ENCODE assay signal across 36 cellular contexts in the genomic region with DNA sequence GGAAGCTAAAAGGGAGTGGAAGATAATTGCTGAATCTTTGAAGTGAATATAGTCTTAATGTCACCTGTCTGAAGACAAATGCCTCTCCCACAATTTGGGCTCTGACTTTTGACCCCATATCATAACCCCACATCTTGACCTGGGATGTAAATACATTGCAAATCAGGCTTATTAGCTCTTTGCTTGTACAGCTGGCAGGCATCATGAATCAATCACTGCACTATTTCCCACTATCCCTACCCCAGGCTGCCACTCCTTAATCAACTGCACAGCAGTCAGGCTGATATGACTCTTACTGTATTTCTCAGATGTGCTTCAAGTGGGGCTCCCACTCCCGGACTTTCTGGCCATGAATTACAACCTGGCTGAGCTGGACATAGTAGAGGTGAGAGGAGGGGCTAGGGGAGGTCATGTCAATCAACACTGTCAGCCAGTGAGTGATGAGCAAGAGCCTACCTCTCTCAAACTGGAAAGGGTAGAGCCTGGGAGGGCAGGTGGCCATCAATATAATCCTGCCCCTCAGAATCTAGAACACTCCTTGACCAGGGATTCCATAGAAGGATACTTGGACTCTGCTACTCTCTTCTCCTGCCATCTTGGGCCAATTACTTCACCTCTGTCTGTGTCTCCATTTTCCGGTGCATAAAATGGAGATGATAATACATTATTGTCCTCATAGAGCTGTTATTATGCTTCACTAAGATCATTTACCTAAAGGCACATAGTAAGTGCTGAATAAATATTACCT. TPM values are rescaled to one million over a fixed set of nuclear protein-coding genes. Genes with fewer than 3 reads are reported as not detected.
"Had no signal": no experiment of that assay in that cellular context is flagged by ENCODE, and none has a peak within 500 bp of the region (broad histone marks: within the 10 kb centered on the region; RNA-seq: fewer than 3 reads in every experiment).

No MANE protein-coding gene starts in this region.

- H3K9me3 ChIP-seq: suprapubic skin, testis had no signal

- H3K27ac ChIP-seq: neutrophil, ovary, parathyroid adenoma, psoas muscle, skin epidermis, spleen, suprapubic skin, testis, tibial artery, transverse colon, upper lobe of right lung, uterus had no signal

- H3K4me1 ChIP-seq: parathyroid adenoma, psoas muscle, spleen, suprapubic skin, tibial artery, transverse colon, upper lobe of right lung, uterus had no signal

- H3K4me1 Mint-ChIP-seq: nephron progenitor cell; stimulated activated memory B cell treated with anti-CD40 and anti-IgM and Interleukin-4, amounts not matched to agents 10 μg/mL and 1 μg/mL and 100 μg/mL, for 72 hours; stimulated activated naive CD8-positive, alpha-beta T cell treated with anti-CD3 and anti-CD28 coated beads, Interleukin-15, amount 100 ng/mL, for 72 hours had no signal

- H3K9ac ChIP-seq: parathyroid adenoma had no signal

- H3K4me2 ChIP-seq: smooth muscle cell had no signal

- H3K4me3 ChIP-seq: ovary, psoas muscle, skin epidermis, smooth muscle cell, spleen, suprapubic skin, testis, tibial artery, transverse colon, upper lobe of right lung, uterus had no signal

- H3K27me3 Mint-ChIP-seq: naive thymus-derived CD8-positive, alpha-beta T cell; stimulated activated naive CD8-positive, alpha-beta T cell treated with anti-CD3 and anti-CD28 coated beads, Interleukin-15, amount 100 ng/mL, for 72 hours had no signal

- ATAC-seq: naive thymus-derived CD8-positive, alpha-beta T cell; natural killer cell treated with Interleukin-12 subunit alpha and Interleukin-12 subunit beta and Interleukin-15 and Interleukin-18, amount 100 ng/mL, for 72 hours; psoas muscle; right cardiac atrium; sciatic nerve; stimulated activated memory B cell treated with anti-CD40 and anti-IgM and Interleukin-4, amounts not matched to agents 10 μg/mL and 1 μg/mL and 100 μg/mL, for 72 hours; stimulated activated naive CD8-positive, alpha-beta T cell treated with anti-CD3 and anti-CD28 coated beads, Interleukin-15, amount 100 ng/mL, for 72 hours; stimulated activated naive CD8-positive, alpha-beta T cell treated with anti-CD3 and anti-CD28 coated beads, Interleukin-15, Interleukin-2, amounts not matched to agents 100 U/mL and 50 U/mL, for 24 hours; upper lobe of right lung had no signal

- H3K79me2 ChIP-seq: parathyroid adenoma had no signal

- H3K27ac Mint-ChIP-seq: naive thymus-derived CD8-positive, alpha-beta T cell; natural killer cell treated with Interleukin-12 subunit alpha and Interleukin-12 subunit beta and Interleukin-15 and Interleukin-18, amount 100 ng/mL, for 72 hours; nephron progenitor cell; progenitor cell of endocrine pancreas; stimulated activated memory B cell treated with anti-CD40 and anti-IgM and Interleukin-4, amounts not matched to agents 10 μg/mL and 1 μg/mL and 100 μg/mL, for 72 hours; stimulated activated naive CD8-positive, alpha-beta T cell treated with anti-CD3 and anti-CD28 coated beads, Interleukin-15, amount 100 ng/mL, for 72 hours; type B pancreatic cell had no signal

- H3K27me3 ChIP-seq: neutrophil, ovary, spleen, testis, tibial artery, transverse colon, upper lobe of right lung, uterus had no signal

- H3K36me3 Mint-ChIP-seq: stimulated activated memory B cell treated with anti-CD40 and anti-IgM and Interleukin-4, amounts not matched to agents 10 μg/mL and 1 μg/mL and 100 μg/mL, for 72 hours; type B pancreatic cell had no signal

- H2AFZ ChIP-seq: parathyroid adenoma had no signal

- H3K36me3 ChIP-seq: neutrophil, ovary, spleen, suprapubic skin, tibial artery, transverse colon, upper lobe of right lung, uterus had no signal

- DNase-seq: nephron progenitor cell; nucleus accumbens; ovary; right cardiac atrium; spleen; stimulated activated CD4-positive, alpha-beta T cell treated with anti-CD3 and anti-CD28 coated beads, Interleukin-12 subunit alpha, Interleukin-12 subunit beta, amount 100 ng/mL, for 4 hours; stimulated activated CD4-positive, alpha-beta T cell treated with anti-CD3 and anti-CD28 coated beads, Interleukin-1b, Interleukin-23, amount 100 ng/mL, for 48 hours; stimulated activated CD4-positive, alpha-beta T cell treated with anti-CD3 and anti-CD28 coated beads, Interleukin-4, amount 100 ng/mL, for 1 hour; stimulated activated CD4-positive, alpha-beta T cell treated with anti-CD3 and anti-CD28 coated beads, Interleukin-4, amount 100 ng/mL, for 4 hours; stimulated activated CD8-positive, alpha-beta memory T cell treated with anti-CD3 and anti-CD28 coated beads, Interleukin-4, amount 100 ng/mL, for 48 hours; stimulated activated naive CD4-positive, alpha-beta T cell; stimulated activated naive CD8-positive, alpha-beta T cell treated with anti-CD3 and anti-CD28 coated beads, Interleukin-15, amount 100 ng/mL, for 72 hours; stimulated activated naive CD8-positive, alpha-beta T cell treated with anti-CD3 and anti-CD28 coated beads, Interleukin-15, Interleukin-2, amounts not matched to agents 100 U/mL and 50 U/mL, for 24 hours; substantia nigra; testis; tibial artery; transverse colon; upper lobe of right lung; uterus had no signal

- H3K4me3 Mint-ChIP-seq: naive thymus-derived CD8-positive, alpha-beta T cell; natural killer cell treated with Interleukin-12 subunit alpha and Interleukin-12 subunit beta and Interleukin-15 and Interleukin-18, amount 100 ng/mL, for 72 hours; nephron progenitor cell; neural crest cell; stimulated activated memory B cell treated with anti-CD40 and anti-IgM and Interleukin-4, amounts not matched to agents 10 μg/mL and 1 μg/mL and 100 μg/mL, for 72 hours; stimulated activated naive CD8-positive, alpha-beta T cell treated with anti-CD3 and anti-CD28 coated beads, Interleukin-15, amount 100 ng/mL, for 72 hours; type B pancreatic cell had no signal

RNA-seq across cellular contexts. Expression of gene BPIFB3, which starts 10.5 kb away (rescaled TPM):
- total RNA-seq: naive thymus-derived CD8-positive, alpha-beta T cell; natural killer cell treated with Interleukin-12 subunit alpha and Interleukin-12 subunit beta and Interleukin-15 and Interleukin-18, amount 100 ng/mL, for 72 hours; neural crest cell; omental fat pad; progenitor cell of endocrine pancreas; psoas muscle; renal cortical epithelial cell; right cardiac atrium; sciatic nerve; smooth muscle cell; spleen; suprapubic skin; transverse colon; upper lobe of right lung; urinary bladder; uterus had no signal
- polyA plus RNA-seq: naive thymus-derived CD8-positive, alpha-beta T cell; ovary; psoas muscle; right cardiac atrium; smooth muscle cell; spleen; urinary bladder had no signal

RNA-seq across cellular contexts. Expression of gene BPIFB6, which starts 11.7 kb away (rescaled TPM):
- total RNA-seq: naive thymus-derived CD8-positive, alpha-beta T cell; natural killer cell treated with Interleukin-12 subunit alpha and Interleukin-12 subunit beta and Interleukin-15 and Interleukin-18, amount 100 ng/mL, for 72 hours; neural crest cell; omental fat pad; ovary; progenitor cell of endocrine pancreas; psoas muscle; renal cortical epithelial cell; right cardiac atrium; sciatic nerve; smooth muscle cell; spleen; suprapubic skin; transverse colon; upper lobe of right lung; urinary bladder; uterus had no signal
- polyA plus RNA-seq: naive thymus-derived CD8-positive, alpha-beta T cell; ovary; psoas muscle; right cardiac atrium; smooth muscle cell; spleen; urinary bladder had no signal

RNA-seq across cellular contexts. Expression of gene BPIFB2, which starts 35.7 kb away (rescaled TPM):
- total RNA-seq: naive thymus-derived CD8-positive, alpha-beta T cell; natural killer cell treated with Interleukin-12 subunit alpha and Interleukin-12 subunit beta and Interleukin-15 and Interleukin-18, amount 100 ng/mL, for 72 hours; neural crest cell; omental fat pad; progenitor cell of endocrine pancreas; psoas muscle; renal cortical epithelial cell; right cardiac atrium; sciatic nerve; smooth muscle cell; spleen; suprapubic skin; transverse colon; upper lobe of right lung; urinary bladder; uterus had no signal
- polyA plus RNA-seq: naive thymus-derived CD8-positive, alpha-beta T cell; ovary; psoas muscle; right cardiac atrium; smooth muscle cell; spleen; urinary bladder had no signal

RNA-seq across cellular contexts. Expression of gene BPIFB4, which starts 36.3 kb away (rescaled TPM):
- total RNA-seq: naive thymus-derived CD8-positive, alpha-beta T cell; natural killer cell treated with Interleukin-12 subunit alpha and Interleukin-12 subunit beta and Interleukin-15 and Interleukin-18, amount 100 ng/mL, for 72 hours; neural crest cell; omental fat pad; ovary; progenitor cell of endocrine pancreas; psoas muscle; renal cortical epithelial cell; sciatic nerve; smooth muscle cell; spleen; suprapubic skin; transverse colon; upper lobe of right lung; urinary bladder; uterus had no signal
- polyA plus RNA-seq: naive thymus-derived CD8-positive, alpha-beta T cell; ovary; psoas muscle; right cardiac atrium; smooth muscle cell; spleen had no signal

RNA-seq across cellular contexts. Expression of gene SUN5, which starts 38.9 kb away (rescaled TPM):
- total RNA-seq: naive thymus-derived CD8-positive, alpha-beta T cell; natural killer cell treated with Interleukin-12 subunit alpha and Interleukin-12 subunit beta and Interleukin-15 and Interleukin-18, amount 100 ng/mL, for 72 hours; neural crest cell; omental fat pad; ovary; progenitor cell of endocrine pancreas; psoas muscle; renal cortical epithelial cell; right cardiac atrium; sciatic nerve; smooth muscle cell; spleen; suprapubic skin; transverse colon; upper lobe of right lung; urinary bladder; uterus had no signal
- polyA plus RNA-seq: naive thymus-derived CD8-positive, alpha-beta T cell; ovary; psoas muscle; right cardiac atrium; smooth muscle cell; spleen; thymus; urinary bladder had no signal
